In the genomic region with DNA sequence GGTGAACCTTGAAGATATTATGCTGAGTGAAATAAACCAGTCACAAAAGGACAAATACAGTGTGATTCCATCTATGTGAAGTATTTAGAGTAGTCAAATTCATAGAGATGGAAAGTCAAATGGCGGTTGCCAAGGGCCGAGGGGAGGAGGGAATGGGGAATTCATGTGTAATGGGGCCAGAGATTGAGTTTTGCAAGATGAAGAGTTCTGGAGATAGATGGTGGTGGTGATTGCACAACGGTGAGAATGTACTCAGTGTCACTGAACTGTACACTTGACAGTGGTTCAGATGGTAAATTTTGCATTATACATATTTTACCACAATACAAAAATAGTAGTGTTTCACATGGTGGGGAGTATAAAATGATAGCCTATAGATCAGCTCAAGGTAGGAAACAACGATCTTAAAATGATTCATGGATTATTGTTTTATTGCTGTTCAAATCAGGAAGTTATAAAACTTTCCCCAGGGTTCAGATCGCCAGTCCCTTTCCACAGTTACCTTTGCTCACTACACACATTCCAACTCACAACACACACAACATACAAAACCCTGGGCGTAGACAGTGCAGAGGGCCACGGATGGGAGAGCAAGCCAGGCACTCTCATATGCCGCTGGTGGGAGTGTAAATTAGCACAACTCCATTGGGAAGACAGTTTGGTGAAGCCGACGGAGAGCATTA, we compare ENCODE assay signal across 1 cellular context.
TF ChIP-seq lines count a peak whose summit lies in the region.

No MANE protein-coding gene starts in this region.

TF ChIP-seq in liver, 16 proteins besides CTCF, POLR2A, EP300 and RAD21 (continued from another document):
- TF ChIP-seq TAF1 (conservative IDR thresholded peaks at IDR 0.05) (no peak), RXRA (IDR thresholded peaks at IDR 0.05) (peak; percentile 100)
- TF ChIP-seq, protein P1, sequence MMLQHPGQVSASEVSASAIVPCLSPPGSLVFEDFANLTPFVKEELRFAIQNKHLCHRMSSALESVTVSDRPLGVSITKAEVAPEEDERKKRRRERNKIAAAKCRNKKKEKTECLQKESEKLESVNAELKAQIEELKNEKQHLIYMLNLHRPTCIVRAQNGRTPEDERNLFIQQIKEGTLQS (IDR thresholded peaks at IDR 0.05), result peak; percentile 62
- TF ChIP-seq, protein P2, sequence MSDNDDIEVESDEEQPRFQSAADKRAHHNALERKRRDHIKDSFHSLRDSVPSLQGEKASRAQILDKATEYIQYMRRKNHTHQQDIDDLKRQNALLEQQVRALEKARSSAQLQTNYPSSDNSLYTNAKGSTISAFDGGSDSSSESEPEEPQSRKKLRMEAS (IDR thresholded peaks at IDR 0.05), result peak; percentile 68
